ENCODE assay signal across 1 cellular context in genomic region chr2:111482985-111483679, GRCh38.
TF ChIP-seq lines count a peak whose summit lies in the region.

No MANE protein-coding gene starts in this region.

TF ChIP-seq in HepG2, 621 proteins besides CTCF, POLR2A, EP300 and RAD21 (continued from another document):
- TF ChIP-seq ARID5B (CRISPR knock-in tag; IDR thresholded peaks at IDR 0.05) (peak; percentile 21; the same call in 1 of the 2 replicates), BHLHE40 (IDR thresholded peaks at IDR 0.05; ENCODE audit: low read length) (peak; percentile 37; the same call in 1 of the 2 replicates), ZGPAT (CRISPR knock-in tag; IDR thresholded peaks at IDR 0.05) (0 out of 2 replicates have a peak, but pooled peaks have one; percentile 26), STAG1 (CRISPR knock-in tag; IDR thresholded peaks at IDR 0.05) (peak; percentile 65), ZNF335 (CRISPR knock-in tag; IDR thresholded peaks at IDR 0.05) (peak; percentile 79; the same call in 1 of the 2 replicates), FOSL2 (CRISPR knock-in tag; IDR thresholded peaks at IDR 0.05) (peak; percentile 87)
